8 cellular contexts compared by ENCODE assay signal in the genomic region with DNA sequence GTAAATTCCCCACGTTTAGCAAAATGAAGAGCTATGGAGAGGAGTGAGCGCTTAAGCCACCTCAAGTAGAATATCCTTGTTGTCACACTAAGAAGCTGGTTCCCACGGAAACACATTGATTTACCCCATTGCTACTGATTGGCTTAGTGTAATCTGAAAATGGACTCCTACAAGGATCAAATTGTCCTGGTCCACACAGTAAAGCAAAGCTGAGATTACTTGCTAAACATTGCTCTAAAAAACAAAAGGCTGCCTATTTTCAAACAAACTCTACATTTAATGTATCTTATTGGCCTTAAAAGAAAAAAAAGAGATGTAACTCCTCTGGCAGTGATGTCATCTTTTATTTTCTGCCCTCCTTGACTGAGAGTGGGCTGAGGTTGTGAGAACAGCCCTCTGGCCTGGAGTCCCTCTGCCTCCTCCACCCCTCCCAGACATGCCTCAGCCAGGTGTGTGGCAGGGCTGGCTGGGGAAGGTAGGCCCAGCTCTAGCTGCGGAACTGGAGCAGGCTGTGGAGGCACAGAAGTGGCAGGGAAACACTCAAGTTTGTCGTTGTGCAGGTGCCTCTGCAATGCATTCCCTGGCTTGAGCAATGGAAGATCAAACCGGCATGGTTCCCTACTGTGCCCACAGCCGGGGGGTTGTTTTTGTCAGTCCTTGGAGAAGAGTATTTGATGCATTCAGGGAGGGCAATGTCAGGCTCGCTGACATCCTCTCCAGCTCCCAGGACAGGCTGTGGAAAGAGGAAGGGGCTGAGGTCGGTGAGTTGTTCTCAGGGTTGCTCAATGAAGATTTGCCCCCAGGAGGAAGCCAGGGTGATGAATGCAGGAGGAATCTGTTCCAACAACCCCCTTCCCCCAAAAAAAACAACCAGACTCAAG. TPM values are rescaled to one million over a fixed set of nuclear protein-coding genes. Genes with fewer than 3 reads are reported as not detected.
DNase-seq lines count a peak whose midpoint lies in the region; ATAC-seq and TF ChIP-seq lines count a peak whose summit lies in the region.

No MANE protein-coding gene starts in this region.

- peaks cover 44% of the 10 kb centered on the region for H3K36me3 Mint-ChIP-seq in WTC11
- peaks cover 55% of the 10 kb centered on the region for H3K36me3 Mint-ChIP-seq in nephron progenitor cell (ENCODE audit: low read depth)

- H3K9me3 ChIP-seq in esophagus squamous epithelium = no peaks in the 10 kb centered on the region

- POLR2A ChIA-PET in WTC11 (lab: Charles Lee) = interaction anchor here (0.8 to 2.9 kb wide), 2 partner anchors 9 to 14 kb away, joined by 3 to 23 read pairs; partner anchors contain the start of gene KLF6

- WGBS in esophagus squamous epithelium, 2 donors = 37 to 39% methylated on average over 8 to 9 of the region's 9 CpGs

- peak; percentile 90 for ATAC-seq in WTC11

- H3K4me1 Mint-ChIP-seq in WTC11 (peaks cover 32% of the 10 kb centered on the region), nephron progenitor cell (peaks cover 33% of the 10 kb centered on the region)

- intact Hi-C loops in esophagus squamous epithelium (cut with DNase I) = loop anchor here (10.0 kb wide), 1 partner anchor 291 kb away; no protein-coding TSS in a partner anchor

- H3K27me3 Mint-ChIP-seq in WTC11 (ENCODE audit: low read depth) (no peaks in the 10 kb centered on the region), nephron progenitor cell (ENCODE audit: low read depth, poor library complexity) (peaks cover 7% of the 10 kb centered on the region)

- no peaks in the 10 kb centered on the region for H3K27me3 ChIP-seq in esophagus squamous epithelium

- peak overlapping the region in 3 of 4 donors; percentile 1 to 13 (median 4) for H3K4me3 ChIP-seq in esophagus squamous epithelium

- H3K4me1 ChIP-seq in esophagus squamous epithelium = peaks cover 46 to 71% (median 56%) of the 10 kb centered on the region in 3 donors

- CTCF ChIA-PET in WTC11 (lab: Charles Lee) = interaction anchor here (1.3 to 1.5 kb wide), 2 partner anchors 41 to 578 kb away, joined by 3 read pairs; no protein-coding TSS in a partner anchor

- peak overlapping the region; percentile 93 to 100 (median 99) for H3K27ac ChIP-seq in esophagus squamous epithelium

- H3K9me3 Mint-ChIP-seq in WTC11 (no peaks in the 10 kb centered on the region), nephron progenitor cell (peaks cover 4% of the 10 kb centered on the region)

- TF ChIP-seq CTCF in WTC11 (IDR thresholded peaks at IDR 0.05) (no peak), esophagus squamous epithelium (IDR thresholded peaks at IDR 0.05) (no peak), nephron progenitor cell (IDR thresholded peaks at IDR 0.05) (no peak)

- peak overlapping the region; percentile 95 for H3K27ac Mint-ChIP-seq in WTC11
- H3K27ac Mint-ChIP-seq in nephron progenitor cell = peak overlapping the region; percentile 94

- peak in 1 of 4 donors; percentile 26 for TF ChIP-seq POLR2A in esophagus squamous epithelium (IDR thresholded peaks at IDR 0.05)

- peaks cover 10 to 62% (median 34%) of the 10 kb centered on the region in 3 donors for H3K36me3 ChIP-seq in esophagus squamous epithelium

- 0 out of 2 replicates have a peak overlapping the region, but pooled peaks have one; percentile 7 for H3K4me3 Mint-ChIP-seq in WTC11
- H3K4me3 Mint-ChIP-seq in nephron progenitor cell = no peak overlapping the region

- DNase-seq in activated naive CD4-positive, alpha-beta T cell treated with Interleukin-2 at 50 U/mL for 16 hours = peak; percentile 37
- DNase-seq in activated naive CD4-positive, alpha-beta T cell treated with anti-CD3 and anti-CD28 coated beads, Interleukin-2, amount 50 U/mL, for 16 hours = no peak
- DNase-seq in WTC11 (ENCODE audit: low spot score) (peak; percentile 63), esophagus squamous epithelium (lab: John Stamatoyannopoulos, UW) (no peak), nephron progenitor cell (no peak), SK-N-DZ (ENCODE audit: low spot score) (no peak), HPDE6-E6E7 (ENCODE audit: extremely low spot score) (no peak), DMS 273 treated with DMSO at 0.1 percent for 48 hours (lab: John Stamatoyannopoulos, UW) (no peak)

TF ChIP-seq in WTC11, 78 proteins besides CTCF, POLR2A, EP300 and RAD21:
- TF ChIP-seq ZNF423 (CRISPR knock-in tag; IDR thresholded peaks at IDR 0.05) (peak; percentile 62; the same call in 1 of the 2 replicates), GABPB1 (CRISPR knock-in tag; IDR thresholded peaks at IDR 0.05) (peak; percentile 35; the same call in 1 of the 2 replicates), RORB (CRISPR knock-in tag; IDR thresholded peaks at IDR 0.05) (no peak)

RNA-seq across cellular contexts. Expression of gene KLF6, which starts 9.1 kb away (rescaled TPM):
- total RNA-seq in WTC11 (2021) (25.4 to 27.9 TPM (median 27.3 TPM) in 3 replicates), esophagus squamous epithelium (10 to 100 TPM; 39.6 to 91.2 (median 74.2) TPM)
- polyA plus RNA-seq in SK-N-DZ (2014; cell fraction: cytosol; rRNA removed) = 2.4 and 2.5 TPM in 2 replicates
- polyA plus RNA-seq in SK-N-DZ (2014; cell fraction: nucleus; rRNA removed) = 6.6 and 14.0 TPM in 2 replicates

Comparison
In these comparisons a context has a peak if more than half of its experiments do, and no peak if none do; other contexts are left out.
1. DNase-seq: peak in activated naive CD4-positive, alpha-beta T cell treated with Interleukin-2 at 50 U/mL for 16 hours (single experiment) and WTC11 (single experiment); none in activated naive CD4-positive, alpha-beta T cell treated with anti-CD3 and anti-CD28 coated beads, Interleukin-2, amount 50 U/mL, for 16 hours (single experiment), esophagus squamous epithelium (single experiment), nephron progenitor cell (single experiment), SK-N-DZ (single experiment), HPDE6-E6E7 (single experiment) and DMS 273 treated with DMSO at 0.1 percent for 48 hours (single experiment).